ENCODE assay signal across 23 cellular contexts in the genomic region with DNA sequence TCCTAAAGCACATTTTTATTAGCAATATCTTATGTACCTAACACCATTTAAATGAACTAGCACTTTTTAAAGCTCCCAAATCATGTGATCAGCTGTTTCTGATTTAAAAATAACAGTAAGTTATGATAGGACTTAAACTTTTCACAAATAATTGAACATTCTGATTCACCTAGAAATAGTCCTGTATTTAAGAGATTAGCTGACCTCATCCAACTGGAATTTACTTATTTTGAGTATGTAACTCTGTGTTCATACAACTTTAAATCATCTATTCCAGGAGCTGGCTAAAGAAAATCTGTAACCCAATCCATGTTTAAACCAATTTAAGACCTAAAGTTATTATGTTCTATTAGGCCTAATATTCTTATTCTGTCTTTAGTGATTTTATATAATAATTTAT.
A peak's percentile ranks its signal among the peaks of the same experiment; 100 is the strongest.
DNase-seq lines count a peak whose midpoint lies in the region; ATAC-seq and TF ChIP-seq lines count a peak whose summit lies in the region.
"Had no signal": no experiment of that assay in that cellular context is flagged by ENCODE, and none has a peak within 500 bp of the region (broad histone marks: within the 10 kb centered on the region; RNA-seq: fewer than 3 reads in every experiment).

No MANE protein-coding gene starts in this region.

- H3K27ac ChIP-seq in SJCRH30, result no peak overlapping the region
- H3K27ac ChIP-seq in upper lobe of left lung, result no peak overlapping the region
- H3K27ac ChIP-seq: body of pancreas, PC-9, sigmoid colon had no signal

- TF ChIP-seq EP300 in upper lobe of left lung (IDR thresholded peaks at IDR 0.05), result no peak

- peak; percentile 29 for DNase-seq in EH (ENCODE audit: low read depth)
- DNase-seq in epithelial cell of esophagus (ENCODE audit: low read depth), result peak; percentile 21
- DNase-seq in non-pigmented ciliary epithelial cell (ENCODE audit: low read depth), result peak; percentile 30
- DNase-seq in effector CD8-positive, alpha-beta T cell (lab: John Stamatoyannopoulos, UW), result no peak
- DNase-seq in SJCRH30, result no peak
- DNase-seq in upper lobe of left lung, result no peak
- DNase-seq: activated CD4-positive, alpha-beta T cell treated with anti-CD3 and anti-CD28 coated beads for 36 hours; activated naive CD4-positive, alpha-beta T cell treated with anti-CD3 and anti-CD28 coated beads, Interleukin-2, amount 50 U/mL, for 16 hours; activated T-cell treated with anti-CD3 and anti-CD28 coated beads, Interleukin-2, amount 50 U/mL, for 48 hours; body of pancreas; CD4-positive, alpha-beta T cell; left ventricle myocardium superior; NCI-H1092 treated with DMSO at 0.1 percent for 48 hours; NCI-H2029 treated with DMSO at 0.1 percent for 48 hours; NCI-H446; nephron progenitor cell; PC-9; posterior cingulate gyrus; SHP77; sigmoid colon; T-cell had no signal

- TF ChIP-seq CTCF in epithelial cell of esophagus (IDR thresholded peaks at IDR 0.05; ENCODE audit: insufficient read depth, low read depth, low read length, missing control alignments) (no peak), upper lobe of left lung (IDR thresholded peaks at IDR 0.05) (no peak)

- H3K4me3 ChIP-seq in epithelial cell of esophagus (ENCODE audit: low read length), result no peak overlapping the region
- H3K4me3 ChIP-seq in SJCRH30, result no peak overlapping the region
- no peak overlapping the region for H3K4me3 ChIP-seq in upper lobe of left lung
- H3K4me3 ChIP-seq: body of pancreas, PC-9, sigmoid colon had no signal

- H3K27me3 ChIP-seq in SJCRH30, result no peaks in the 10 kb centered on the region
- no peaks in the 10 kb centered on the region for H3K27me3 ChIP-seq in upper lobe of left lung
- H3K27me3 ChIP-seq: body of pancreas, sigmoid colon had no signal

- H3K4me1 ChIP-seq in SJCRH30 (peaks cover 5% of the 10 kb centered on the region), upper lobe of left lung (no peaks in the 10 kb centered on the region)
- H3K4me1 ChIP-seq: body of pancreas had no signal

- peaks cover 8% of the 10 kb centered on the region for H3K36me3 ChIP-seq in SJCRH30
- peaks cover 0 to 5% (median 3%) of the 10 kb centered on the region in 4 donors for H3K36me3 ChIP-seq in upper lobe of left lung

- H3K9me3 ChIP-seq in SJCRH30 (replicated peaks) (peaks cover 7% of the 10 kb centered on the region; the same call in 1 of the 2 replicates), upper lobe of left lung (peaks cover 7 to 25% (median 13%) of the 10 kb centered on the region in 4 donors)

- ATAC-seq in SK-N-SH treated with all-trans-retinoic acid at 6 μM for 48 hours (peak; percentile 51), GM21576 (IDR thresholded peaks at IDR 0.05; ENCODE audit: unreplicated experiment) (no peak), upper lobe of left lung (ENCODE audit: low FRiP score in 2 of 2) (no peak)
- ATAC-seq: activated CD4-positive, alpha-beta T cell treated with anti-CD3 and anti-CD28 coated beads for 36 hours; body of pancreas; left ventricle myocardium superior; T-cell had no signal

- TF ChIP-seq POLR2A in upper lobe of left lung (IDR thresholded peaks at IDR 0.05), result no peak

TF ChIP-seq in SK-N-SH treated with all-trans-retinoic acid at 6 μM for 48 hours, 23 proteins besides CTCF, POLR2A, EP300 and RAD21:
- TF ChIP-seq, protein P1, sequence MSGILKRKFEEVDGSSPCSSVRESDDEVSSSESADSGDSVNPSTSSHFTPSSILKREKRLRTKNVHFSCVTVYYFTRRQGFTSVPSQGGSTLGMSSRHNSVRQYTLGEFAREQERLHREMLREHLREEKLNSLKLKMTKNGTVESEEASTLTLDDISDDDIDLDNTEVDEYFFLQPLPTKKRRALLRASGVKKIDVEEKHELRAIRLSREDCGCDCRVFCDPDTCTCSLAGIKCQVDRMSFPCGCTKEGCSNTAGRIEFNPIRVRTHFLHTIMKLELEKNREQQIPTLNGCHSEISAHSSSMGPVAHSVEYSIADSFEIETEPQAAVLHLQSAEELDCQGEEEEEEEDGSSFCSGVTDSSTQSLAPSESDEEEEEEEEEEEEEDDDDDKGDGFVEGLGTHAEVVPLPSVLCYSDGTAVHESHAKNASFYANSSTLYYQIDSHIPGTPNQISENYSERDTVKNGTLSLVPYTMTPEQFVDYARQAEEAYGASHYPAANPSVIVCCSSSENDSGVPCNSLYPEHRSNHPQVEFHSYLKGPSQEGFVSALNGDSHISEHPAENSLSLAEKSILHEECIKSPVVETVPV (CRISPR knock-in tag; IDR thresholded peaks at IDR 0.05), result no peak
- TF ChIP-seq ISL1 (CRISPR knock-in tag; IDR thresholded peaks at IDR 0.05), result peak; percentile 77
TF ChIP-seq in SK-N-SH treated with all-trans-retinoic acid at 6 μM for 48 hours: peak in this region for 1.

Comparison
In these comparisons a context has a peak if more than half of its experiments do, and no peak if none do; other contexts are left out.
1. DNase-seq: peak in EH (single experiment), epithelial cell of esophagus (single experiment) and non-pigmented ciliary epithelial cell (single experiment); none in effector CD8-positive, alpha-beta T cell (single experiment), SJCRH30 (0 of 2) and upper lobe of left lung (0 of 2).